Comparison of ENCODE assay signal across 21 cellular contexts in the genomic region with DNA sequence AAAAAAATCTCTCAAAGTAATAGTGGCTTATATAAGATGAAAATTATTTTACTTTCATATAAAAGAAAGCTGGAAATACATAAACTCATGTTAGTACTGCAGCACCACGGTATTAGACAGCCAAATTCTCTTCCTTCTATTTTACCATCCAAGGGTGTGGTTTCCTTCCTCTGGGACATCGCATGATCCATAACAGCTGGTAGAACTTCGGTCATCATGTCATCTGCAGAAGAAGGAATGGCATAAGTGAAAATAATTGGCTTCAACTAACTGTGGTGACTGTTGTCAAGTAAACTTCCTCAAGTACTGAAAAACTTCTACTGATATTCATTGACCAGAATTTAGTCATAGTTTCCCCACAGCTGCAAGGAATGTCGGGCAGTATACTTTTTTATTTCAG.
"Had no signal": no experiment of that assay in that cellular context is flagged by ENCODE, and none has a peak within 500 bp of the region (broad histone marks: within the 10 kb centered on the region; RNA-seq: fewer than 3 reads in every experiment).

No MANE protein-coding gene starts in this region.

- H3K27me3 Mint-ChIP-seq: dendritic cell treated with granulocyte-macrophage colony-stimulating factor and Interleukin-4, amounts not matched to agents 40 ng/mL and 50 ng/mL, for 4 days had no signal

- H3K27ac Mint-ChIP-seq: activated naive CD4-positive, alpha-beta T cell treated with anti-CD3 and anti-CD28 coated beads, Interleukin-2, amount 50 U/mL, for 72 hours; activated T-helper 17 cell treated with anti-CD3 and anti-CD28 coated beads, Interleukin-2, amount 50 U/mL, for 72 hours; brain; dendritic cell treated with granulocyte-macrophage colony-stimulating factor and Interleukin-4, amounts not matched to agents 40 ng/mL and 50 ng/mL, for 4 days; mesothelial cell of epicardium; natural killer cell treated with Interleukin-12 subunit alpha and Interleukin-12 subunit beta and Interleukin-15 and Interleukin-18, amount 100 ng/mL, for 72 hours; stimulated activated naive CD8-positive, alpha-beta T cell treated with anti-CD3 and anti-CD28 coated beads, Interleukin-15, amount 100 ng/mL, for 72 hours; T-cell; T-helper 2 cell treated with Interferon-gamma antibody and Interleukin-4, amounts not matched to agents 5 μg/mL and 100 μg/mL, for 36 hours had no signal

- H3K9me3 ChIP-seq: pancreas, psoas muscle, uterus had no signal

- H3K36me3 ChIP-seq: pancreas, uterus had no signal

- H3K27ac ChIP-seq: pancreas, psoas muscle, uterus had no signal

- H3K4me1 Mint-ChIP-seq: activated T-helper 17 cell treated with anti-CD3 and anti-CD28 coated beads, Interleukin-2, amount 50 U/mL, for 72 hours; brain; mesothelial cell of epicardium; stimulated activated naive CD8-positive, alpha-beta T cell treated with anti-CD3 and anti-CD28 coated beads, Interleukin-15, amount 100 ng/mL, for 72 hours; T-cell had no signal

- H3K4me1 ChIP-seq: pancreas, psoas muscle, uterus had no signal

- H3K9me3 Mint-ChIP-seq: activated naive CD4-positive, alpha-beta T cell treated with anti-CD3 and anti-CD28 coated beads, Interleukin-2, amount 50 U/mL, for 72 hours; dendritic cell treated with granulocyte-macrophage colony-stimulating factor and Interleukin-4, amounts not matched to agents 40 ng/mL and 50 ng/mL, for 4 days; natural killer cell treated with Interleukin-12 subunit alpha and Interleukin-12 subunit beta and Interleukin-15 and Interleukin-18, amount 100 ng/mL, for 72 hours; stimulated activated naive CD8-positive, alpha-beta T cell treated with anti-CD3 and anti-CD28 coated beads, Interleukin-15, amount 100 ng/mL, for 72 hours; T-helper 2 cell treated with Interferon-gamma antibody and Interleukin-4, amounts not matched to agents 5 μg/mL and 100 μg/mL, for 36 hours had no signal

- H3K36me3 Mint-ChIP-seq: activated naive CD4-positive, alpha-beta T cell treated with anti-CD3 and anti-CD28 coated beads, Interleukin-2, amount 50 U/mL, for 72 hours; brain; mesothelial cell of epicardium; T-cell had no signal

- H3K4me3 ChIP-seq: pancreas, psoas muscle, uterus had no signal

- DNase-seq: activated T-cell treated with anti-CD3 and anti-CD28 coated beads, Interleukin-2, amount 50 U/mL, for 1 hour; aorta; caudate nucleus; effector CD8-positive, alpha-beta T cell; erythroblast; kidney; pancreas; psoas muscle; right cardiac atrium; stimulated activated CD4-positive, alpha-beta T cell treated with anti-CD3 and anti-CD28 coated beads, Interleukin-12 subunit alpha, Interleukin-12 subunit beta, amount 100 ng/mL, for 4 hours; stimulated activated naive CD8-positive, alpha-beta T cell treated with anti-CD3 and anti-CD28 coated beads, Interleukin-15, amount 100 ng/mL, for 72 hours; T-cell; trophoblast cell; uterus had no signal

- H3K27me3 ChIP-seq: pancreas, uterus had no signal

- H3K4me3 Mint-ChIP-seq: activated T-helper 17 cell treated with anti-CD3 and anti-CD28 coated beads, Interleukin-2, amount 50 U/mL, for 72 hours; brain; dendritic cell treated with granulocyte-macrophage colony-stimulating factor and Interleukin-4, amounts not matched to agents 40 ng/mL and 50 ng/mL, for 4 days; mesothelial cell of epicardium; natural killer cell treated with Interleukin-12 subunit alpha and Interleukin-12 subunit beta and Interleukin-15 and Interleukin-18, amount 100 ng/mL, for 72 hours; stimulated activated naive CD8-positive, alpha-beta T cell treated with anti-CD3 and anti-CD28 coated beads, Interleukin-15, amount 100 ng/mL, for 72 hours; T-cell; T-helper 2 cell treated with Interferon-gamma antibody and Interleukin-4, amounts not matched to agents 5 μg/mL and 100 μg/mL, for 36 hours had no signal
